In the genomic region with DNA sequence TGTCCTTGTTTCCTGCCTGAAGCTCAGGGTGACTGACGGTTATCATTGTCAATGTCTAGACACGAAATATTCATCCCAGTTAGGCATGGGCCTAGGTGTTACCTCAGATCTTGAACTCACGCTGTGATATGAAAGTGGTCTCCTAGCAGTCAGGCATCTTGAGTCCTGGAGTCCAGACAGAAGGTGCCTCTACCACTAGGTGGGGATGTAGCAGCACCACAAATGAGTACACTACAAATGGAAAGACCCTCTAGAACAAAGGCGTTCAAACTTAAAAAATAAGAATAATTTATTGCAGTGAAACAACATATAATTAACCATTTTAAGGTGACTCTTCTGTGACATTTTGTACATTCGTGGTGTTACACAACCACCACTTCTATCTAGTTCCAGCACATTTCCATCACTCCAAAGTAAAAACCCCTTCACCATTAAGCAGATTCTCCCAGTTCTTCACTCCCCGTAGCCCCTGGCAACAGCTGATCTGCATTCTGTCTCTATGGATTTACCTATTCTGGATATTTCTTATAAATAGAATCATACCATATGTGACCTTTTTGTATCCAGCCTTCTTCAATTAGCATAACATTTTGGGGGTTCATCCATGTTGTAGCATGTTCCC, we compare ENCODE assay signal across 8 cellular contexts. TPM values are rescaled to one million over a fixed set of nuclear protein-coding genes. Genes with fewer than 3 reads are reported as not detected.
DNase-seq lines count a peak whose midpoint lies in the region; ATAC-seq and TF ChIP-seq lines count a peak whose summit lies in the region.

No MANE protein-coding gene starts in this region.

- H3K4me3 Mint-ChIP-seq in CD4-positive, alpha-beta T cell = no peak overlapping the region

- no peaks in the 10 kb centered on the region for H4K20me1 ChIP-seq in PC-3 (ENCODE audit: low read length)

- H3K4me1 ChIP-seq in PC-3 (ENCODE audit: insufficient read depth, low read length) (no peaks in the 10 kb centered on the region), colonic mucosa (no peaks in the 10 kb centered on the region), left lung (no peaks in the 10 kb centered on the region), upper lobe of left lung (peaks cover 0 to 11% (median 7%) of the 10 kb centered on the region in 4 donors)

- no peaks in the 10 kb centered on the region for H3K9me3 Mint-ChIP-seq in CD4-positive, alpha-beta T cell

- no peaks in the 10 kb centered on the region for H3K9me3 ChIP-seq in CD4-positive, alpha-beta T cell (ENCODE audit: control insufficient read depth, low read length)
- H3K9me3 ChIP-seq in PC-3 (ENCODE audit: low read length) (no peaks in the 10 kb centered on the region), colonic mucosa (no peaks in the 10 kb centered on the region), left lung (no peaks in the 10 kb centered on the region), upper lobe of left lung (no peaks in the 10 kb centered on the region)

- peak; percentile 51 for TF ChIP-seq CTCF in CD4-positive, alpha-beta T cell (IDR thresholded peaks at IDR 0.05)
- TF ChIP-seq CTCF in PC-3 (conservative IDR thresholded peaks at IDR 0.05; ENCODE audit: low read depth, low read length) (peak; percentile 80), colonic mucosa (IDR thresholded peaks at IDR 0.05) (peak; percentile 63), left lung (IDR thresholded peaks at IDR 0.05) (peak; percentile 55 to 58), upper lobe of left lung (IDR thresholded peaks at IDR 0.05) (peak; percentile 28 to 63 (median 44))

- no peaks in the 10 kb centered on the region for H3K79me2 ChIP-seq in PC-3 (ENCODE audit: low read length)

- DNase-seq in CD4-positive, alpha-beta T cell = peak in 5 of 10 experiments; percentile 2 to 21 (median 7)
- DNase-seq in PC-3 (peak; percentile 49), colonic mucosa (peak; percentile 40), left lung (no peak), upper lobe of left lung (peak in 1 of 2 donors; percentile 31), NCI-H187 treated with DMSO at 0.1 percent for 48 hours (lab: John Stamatoyannopoulos, UW) (no peak)

- H3K9ac ChIP-seq in PC-3 (ENCODE audit: low read length) (no peak overlapping the region), colonic mucosa (ENCODE audit: low read depth in 2 of 2, low read length in 2 of 2) (no peak overlapping the region)

- CTCF ChIA-PET in CD4-positive, alpha-beta T cell (lab: Charles Lee) = no interaction called here
- CTCF ChIA-PET in PC-3 (lab: Charles Lee) = no interaction called here

- H3K27ac Mint-ChIP-seq in CD4-positive, alpha-beta T cell = no peak overlapping the region

- no peaks in the 10 kb centered on the region for H3K27me3 Mint-ChIP-seq in CD4-positive, alpha-beta T cell

- no peaks in the 10 kb centered on the region for H3K4me1 Mint-ChIP-seq in CD4-positive, alpha-beta T cell (ENCODE audit: low read depth)

- H3F3A ChIP-seq in PC-3 (ENCODE audit: low read length, unreplicated experiment) = no peaks in the 10 kb centered on the region

- no peaks in the 10 kb centered on the region for H3K27me3 ChIP-seq in CD4-positive, alpha-beta T cell (ENCODE audit: control insufficient read depth, insufficient read depth, low read length)
- H3K27me3 ChIP-seq in PC-3 (ENCODE audit: low read length) (no peaks in the 10 kb centered on the region), colonic mucosa (no peaks in the 10 kb centered on the region), left lung (no peaks in the 10 kb centered on the region), upper lobe of left lung (no peaks in the 10 kb centered on the region)

- POLR2A ChIA-PET in CD4-positive, alpha-beta T cell (lab: Charles Lee) = no interaction called here
- POLR2A ChIA-PET in PC-3 (lab: Charles Lee; ENCODE audit: unreplicated experiment) = no interaction called here

- no peak for TF ChIP-seq POLR2A in upper lobe of left lung (IDR thresholded peaks at IDR 0.05)

- no peak for TF ChIP-seq EP300 in upper lobe of left lung (IDR thresholded peaks at IDR 0.05)

- no TSS peak for BruUV-seq in PC-3 (replicated peaks; lab: Mats Ljungman, UMichigan)

- no peaks in the 10 kb centered on the region for H3K9me2 ChIP-seq in PC-3 (replicated peaks; ENCODE audit: low read length)

- peak; percentile 68 for ATAC-seq in CD4-positive, alpha-beta T cell (ENCODE audit: poor library complexity)
- ATAC-seq in GM18508 (IDR thresholded peaks at IDR 0.05; ENCODE audit: insufficient read depth, unreplicated experiment) (peak; percentile 71), HG03432 (IDR thresholded peaks at IDR 0.05; ENCODE audit: unreplicated experiment) (peak; percentile 59), PC-3 (0 out of 2 replicates have a peak, but pooled peaks have one; percentile 29), left lung (peak; percentile 76), upper lobe of left lung (ENCODE audit: low FRiP score in 2 of 2) (peak in 1 of 2 donors; percentile 76)

- H2AFZ ChIP-seq in PC-3 (ENCODE audit: low read length) = no peak overlapping the region

- no peaks in the 10 kb centered on the region for H3K36me3 ChIP-seq in PC-3 (ENCODE audit: low read depth, low read length)
- H3K36me3 ChIP-seq in colonic mucosa = no peaks in the 10 kb centered on the region
- no peaks in the 10 kb centered on the region for H3K36me3 ChIP-seq in left lung
- H3K36me3 ChIP-seq in upper lobe of left lung = no peaks in the 10 kb centered on the region

- no peak overlapping the region for H3K4me3 ChIP-seq in PC-3 (ENCODE audit: low read length)
- H3K4me3 ChIP-seq in colonic mucosa = no peak overlapping the region
- H3K4me3 ChIP-seq in left lung = no peak overlapping the region
- H3K4me3 ChIP-seq in upper lobe of left lung = no peak overlapping the region

- no peak overlapping the region for H3K27ac ChIP-seq in CD4-positive, alpha-beta T cell (ENCODE audit: low read depth, low read length)
- H3K27ac ChIP-seq in PC-3 (ENCODE audit: low read length) = no peak overlapping the region
- no peak overlapping the region for H3K27ac ChIP-seq in colonic mucosa
- H3K27ac ChIP-seq in left lung = no peak overlapping the region
- no peak overlapping the region for H3K27ac ChIP-seq in upper lobe of left lung

- no peak overlapping the region for H3K4me2 ChIP-seq in PC-3 (ENCODE audit: low read length)

- 35 to 39% methylated on average over 6 of the region's 6 CpGs for WGBS in upper lobe of left lung, 2 donors

- intact Hi-C loops in CD4-positive, alpha-beta T cell (cut with DNase I, micrococcal nuclease) = loop anchor here (1.0 to 10.0 kb wide), 3 partner anchors 291 to 415 kb away; no protein-coding TSS in a partner anchor
- intact Hi-C loops in PC-3 (cut with micrococcal nuclease) (no loop called here), colonic mucosa (cut with DNase I) (loop anchor here (5.0 to 10.0 kb wide), 3 partner anchors 105 to 293 kb away; no protein-coding TSS in a partner anchor), left lung (cut with DNase I) (loop anchor here in 1 of 2 donors (5.0 kb wide), 1 partner anchor 293 kb away; no protein-coding TSS in a partner anchor)

- H3K36me3 Mint-ChIP-seq in CD4-positive, alpha-beta T cell (ENCODE audit: low read depth) = no peaks in the 10 kb centered on the region

RNA-seq across cellular contexts. Expression of a gene that starts 11.9 kb away (rescaled TPM):
- total RNA-seq in CD4-positive, alpha-beta T cell = 10 to 100 TPM; 13.7 to 18.4 TPM
- total RNA-seq in PC-3 (2014; rRNA removed) (0.29 and 1.3 TPM in 2 replicates), colonic mucosa (10 to 100 TPM in 1 of 2 donors, 1 to 10 TPM in 1; 7.0 to 19.9 TPM), left lung (10 to 100 TPM; 49.2 to 51.8 TPM), upper lobe of left lung (10 to 100 TPM; 58.3 to 88.9 (median 65.8) TPM)

Comparison
In these comparisons a context has a peak if more than half of its experiments do, and no peak if none do; other contexts are left out.
1. DNase-seq: peak in PC-3 (single experiment) and colonic mucosa (single experiment); none in left lung (0 of 2) and NCI-H187 treated with DMSO at 0.1 percent for 48 hours (single experiment).
2. Peak in every context shown above with its lines, with median percentiles within 50 percentile points of each other: CTCF ChIP-seq.